12 cellular contexts compared by ENCODE assay signal in the genomic region with DNA sequence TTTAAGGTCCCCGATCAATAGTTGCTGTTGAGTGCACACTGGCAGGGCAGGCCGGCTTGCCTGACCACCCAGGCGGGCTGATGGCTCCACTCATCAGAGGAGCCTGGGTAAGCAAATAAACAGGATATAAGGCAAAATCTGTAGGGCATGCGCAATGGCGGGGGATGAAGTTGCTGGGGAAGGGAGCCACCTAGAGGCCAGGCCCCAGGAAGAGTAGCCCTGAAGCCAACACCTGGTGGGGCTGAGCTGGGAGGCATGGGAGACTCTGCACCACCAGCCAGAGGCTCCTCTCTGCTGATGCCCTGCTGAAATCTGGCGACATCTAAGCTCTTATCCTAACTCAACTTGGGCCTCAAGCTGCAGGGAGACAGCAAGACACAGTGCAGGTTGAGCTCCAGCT.
DNase-seq lines count a peak whose midpoint lies in the region; ATAC-seq and TF ChIP-seq lines count a peak whose summit lies in the region.
"Had no signal": no experiment of that assay in that cellular context is flagged by ENCODE, and none has a peak within 500 bp of the region (broad histone marks: within the 10 kb centered on the region; RNA-seq: fewer than 3 reads in every experiment).

No MANE protein-coding gene starts in this region.

- peak; percentile 25 for DNase-seq in activated CD8-positive, alpha-beta T cell treated with anti-CD3 and anti-CD28 coated beads for 36 hours
- DNase-seq in activated CD8-positive, alpha-beta T cell treated with anti-CD3 and anti-CD28 coated beads, Interleukin-2, amount 10 ng/mL, durations not matched to agents 7 days and 5 days: no peak
- DNase-seq in RWPE2 (ENCODE audit: low spot score) (no peak), left ventricle myocardium inferior (no peak), tibial nerve (ENCODE audit: low spot score in 2 of 2) (no peak), natural killer cell (no peak)
- DNase-seq in effector memory CD8-positive, alpha-beta T cell: no peak
- DNase-seq: COR-L47, NCI-H146, stomach had no signal

- H3K4me1 Mint-ChIP-seq in activated CD8-positive, alpha-beta T cell treated with anti-CD3 and anti-CD28 coated beads for 36 hours (ENCODE audit: low read depth): no peaks in the 10 kb centered on the region
- H3K4me1 Mint-ChIP-seq in activated CD8-positive, alpha-beta T cell treated with anti-CD3 and anti-CD28 coated beads, Interleukin-2, amount 10 ng/mL, durations not matched to agents 7 days and 5 days (ENCODE audit: low read depth): no peaks in the 10 kb centered on the region
- peaks cover 0 to 18% of the 10 kb centered on the region in 2 donors for H3K4me1 Mint-ChIP-seq in natural killer cell
- peaks cover 3 to 7% of the 10 kb centered on the region in 2 donors for H3K4me1 Mint-ChIP-seq in effector memory CD8-positive, alpha-beta T cell (ENCODE audit: low read depth in 2 of 2)

- no peaks in the 10 kb centered on the region for H3K9me3 Mint-ChIP-seq in activated CD8-positive, alpha-beta T cell treated with anti-CD3 and anti-CD28 coated beads for 36 hours
- no peaks in the 10 kb centered on the region for H3K9me3 Mint-ChIP-seq in activated CD8-positive, alpha-beta T cell treated with anti-CD3 and anti-CD28 coated beads, Interleukin-2, amount 10 ng/mL, durations not matched to agents 7 days and 5 days (ENCODE audit: insufficient read depth)
- no peaks in the 10 kb centered on the region for H3K9me3 Mint-ChIP-seq in natural killer cell
- no peaks in the 10 kb centered on the region for H3K9me3 Mint-ChIP-seq in effector memory CD8-positive, alpha-beta T cell

- H3K4me3 Mint-ChIP-seq in activated CD8-positive, alpha-beta T cell treated with anti-CD3 and anti-CD28 coated beads for 36 hours: no peak overlapping the region
- H3K4me3 Mint-ChIP-seq in activated CD8-positive, alpha-beta T cell treated with anti-CD3 and anti-CD28 coated beads, Interleukin-2, amount 10 ng/mL, durations not matched to agents 7 days and 5 days: no peak overlapping the region
- no peak overlapping the region for H3K4me3 Mint-ChIP-seq in natural killer cell
- H3K4me3 Mint-ChIP-seq in effector memory CD8-positive, alpha-beta T cell: no peak overlapping the region

- no peak for ATAC-seq in activated CD8-positive, alpha-beta T cell treated with anti-CD3 and anti-CD28 coated beads for 36 hours
- ATAC-seq in activated CD8-positive, alpha-beta T cell treated with anti-CD3 and anti-CD28 coated beads, Interleukin-2, amount 10 ng/mL, durations not matched to agents 7 days and 5 days: no peak
- ATAC-seq in RWPE2 (ENCODE audit: low read depth): peak; percentile 46; the same call in 1 of the 3 replicates
- ATAC-seq in natural killer cell: no peak
- ATAC-seq in effector memory CD8-positive, alpha-beta T cell (replicated peaks): no peak
- no peak for ATAC-seq in GM21619 (IDR thresholded peaks at IDR 0.05; ENCODE audit: unreplicated experiment)

- H3K36me3 Mint-ChIP-seq in activated CD8-positive, alpha-beta T cell treated with anti-CD3 and anti-CD28 coated beads for 36 hours (ENCODE audit: low read depth): no peaks in the 10 kb centered on the region
- H3K36me3 Mint-ChIP-seq in activated CD8-positive, alpha-beta T cell treated with anti-CD3 and anti-CD28 coated beads, Interleukin-2, amount 10 ng/mL, durations not matched to agents 7 days and 5 days (ENCODE audit: low read depth): no peaks in the 10 kb centered on the region
- no peaks in the 10 kb centered on the region for H3K36me3 Mint-ChIP-seq in natural killer cell
- no peaks in the 10 kb centered on the region for H3K36me3 Mint-ChIP-seq in effector memory CD8-positive, alpha-beta T cell (ENCODE audit: insufficient read depth)

- CTCF ChIA-PET in activated CD8-positive, alpha-beta T cell treated with anti-CD3 and anti-CD28 coated beads for 36 hours (lab: Charles Lee): interaction anchor here (0.9 to 1.3 kb wide), 2 partner anchors 13 to 14 kb away, joined by 3 to 5 read pairs; no protein-coding TSS in a partner anchor
- CTCF ChIA-PET in activated CD8-positive, alpha-beta T cell treated with anti-CD3 and anti-CD28 coated beads, Interleukin-2, amount 10 ng/mL, durations not matched to agents 7 days and 5 days (lab: Charles Lee): interaction anchor here (1.0 kb wide), 1 partner anchor 11 kb away, joined by 3 read pairs; no protein-coding TSS in a partner anchor

- no peaks in the 10 kb centered on the region for H3K4me1 ChIP-seq in RWPE2 (ENCODE audit: insufficient read depth, poor library complexity, severe bottlenecking)
- H3K4me1 ChIP-seq in left ventricle myocardium inferior: peaks cover 19% of the 10 kb centered on the region
- H3K4me1 ChIP-seq in tibial nerve: peaks cover 0 to 44% (median 12%) of the 10 kb centered on the region in 4 donors
- H3K4me1 ChIP-seq: prostate gland had no signal

- TF ChIP-seq POLR2A in tibial nerve (IDR thresholded peaks at IDR 0.05): no peak

- TF ChIP-seq EP300 in tibial nerve (IDR thresholded peaks at IDR 0.05): no peak

- no peak overlapping the region for H3K27ac Mint-ChIP-seq in activated CD8-positive, alpha-beta T cell treated with anti-CD3 and anti-CD28 coated beads for 36 hours
- H3K27ac Mint-ChIP-seq in activated CD8-positive, alpha-beta T cell treated with anti-CD3 and anti-CD28 coated beads, Interleukin-2, amount 10 ng/mL, durations not matched to agents 7 days and 5 days: no peak overlapping the region
- no peak overlapping the region for H3K27ac Mint-ChIP-seq in natural killer cell
- no peak overlapping the region for H3K27ac Mint-ChIP-seq in effector memory CD8-positive, alpha-beta T cell

- no peaks in the 10 kb centered on the region for H3K9me3 ChIP-seq in RWPE2 (ENCODE audit: severe bottlenecking)
- H3K9me3 ChIP-seq in left ventricle myocardium inferior (replicated peaks): no peaks in the 10 kb centered on the region
- no peaks in the 10 kb centered on the region for H3K9me3 ChIP-seq in tibial nerve
- H3K9me3 ChIP-seq: prostate gland, stomach had no signal

- WGBS in tibial nerve, 2 donors: 48 to 71% methylated on average over 6 of the region's 6 CpGs

- H3K4me3 ChIP-seq in RWPE2 (ENCODE audit: severe bottlenecking) (no peak overlapping the region), left ventricle myocardium inferior (no peak overlapping the region), tibial nerve (no peak overlapping the region)
- H3K4me3 ChIP-seq: prostate gland, stomach had no signal

- H3K27ac ChIP-seq in RWPE2 (ENCODE audit: poor library complexity, severe bottlenecking): no peak overlapping the region
- H3K27ac ChIP-seq in left ventricle myocardium inferior (replicated peaks): no peak overlapping the region
- no peak overlapping the region for H3K27ac ChIP-seq in tibial nerve
- H3K27ac ChIP-seq: prostate gland, stomach had no signal

- H3K27me3 Mint-ChIP-seq in activated CD8-positive, alpha-beta T cell treated with anti-CD3 and anti-CD28 coated beads for 36 hours: peaks cover 22% of the 10 kb centered on the region
- peaks cover 19% of the 10 kb centered on the region for H3K27me3 Mint-ChIP-seq in activated CD8-positive, alpha-beta T cell treated with anti-CD3 and anti-CD28 coated beads, Interleukin-2, amount 10 ng/mL, durations not matched to agents 7 days and 5 days (ENCODE audit: low read depth)
- H3K27me3 Mint-ChIP-seq in natural killer cell (ENCODE audit: low read depth in 2 of 2): peaks cover 13 to 34% of the 10 kb centered on the region in 2 donors
- peaks cover 19 to 39% of the 10 kb centered on the region in 2 donors for H3K27me3 Mint-ChIP-seq in effector memory CD8-positive, alpha-beta T cell

- H3K36me3 ChIP-seq in RWPE2 (ENCODE audit: low read depth) (no peaks in the 10 kb centered on the region), left ventricle myocardium inferior (no peaks in the 10 kb centered on the region), tibial nerve (no peaks in the 10 kb centered on the region)
- H3K36me3 ChIP-seq: prostate gland, stomach had no signal

- intact Hi-C loops in activated CD8-positive, alpha-beta T cell treated with anti-CD3 and anti-CD28 coated beads for 36 hours (cut with micrococcal nuclease): no loop called here
- intact Hi-C loops in left ventricle myocardium inferior (cut with micrococcal nuclease): no loop called here
- intact Hi-C loops in natural killer cell (cut with micrococcal nuclease): no loop called here

- H3K27me3 ChIP-seq in RWPE2 (ENCODE audit: insufficient read depth, poor library complexity, severe bottlenecking) (peaks cover 16% of the 10 kb centered on the region), left ventricle myocardium inferior (ENCODE audit: low read depth) (peaks cover 27% of the 10 kb centered on the region), tibial nerve (no peaks in the 10 kb centered on the region)

- TF ChIP-seq CTCF in activated CD8-positive, alpha-beta T cell treated with anti-CD3 and anti-CD28 coated beads for 36 hours (IDR thresholded peaks at IDR 0.05): peak; percentile 23
- TF ChIP-seq CTCF in RWPE2 (IDR thresholded peaks at IDR 0.05; ENCODE audit: poor library complexity, severe bottlenecking) (peak; percentile 43), left ventricle myocardium inferior (IDR thresholded peaks at IDR 0.05; ENCODE audit: borderline replicate concordance) (peak; percentile 56), tibial nerve (IDR thresholded peaks at IDR 0.05) (peak in 3 of 5 experiments; percentile 21 to 38 (median 37)), natural killer cell (IDR thresholded peaks at IDR 0.05) (no peak)

- POLR2A ChIA-PET in activated CD8-positive, alpha-beta T cell treated with anti-CD3 and anti-CD28 coated beads for 36 hours (lab: Charles Lee): no interaction called here
- POLR2A ChIA-PET in activated CD8-positive, alpha-beta T cell treated with anti-CD3 and anti-CD28 coated beads, Interleukin-2, amount 10 ng/mL, durations not matched to agents 7 days and 5 days (lab: Charles Lee): no interaction called here
